14 cellular contexts compared by ENCODE assay signal in genomic region chr10:110268442-110268841, GRCh38. TPM values are rescaled to one million over a fixed set of nuclear protein-coding genes. Genes with fewer than 3 reads are reported as not detected.
DNase-seq lines count a peak whose midpoint lies in the region; ATAC-seq and TF ChIP-seq lines count a peak whose summit lies in the region.
"Had no signal": no experiment of that assay in that cellular context is flagged by ENCODE, and none has a peak within 500 bp of the region (broad histone marks: within the 10 kb centered on the region; RNA-seq: fewer than 3 reads in every experiment).

No MANE protein-coding gene starts in this region.

- POLR2A ChIA-PET in RWPE1 (lab: Yijun Ruan, JAX; ENCODE audit: low non-redundant PET) = no interaction called here

- H3K4me1 ChIP-seq in endocrine pancreas (ENCODE audit: control insufficient read depth, insufficient read depth, low read length) = peaks cover 5% of the 10 kb centered on the region
- H3K4me1 ChIP-seq in psoas muscle = peaks cover 56% of the 10 kb centered on the region
- H3K4me1 ChIP-seq: SJCRH30 had no signal

- no peaks in the 10 kb centered on the region for H3K9me3 ChIP-seq in endocrine pancreas (ENCODE audit: control insufficient read depth, low read length)
- no peaks in the 10 kb centered on the region for H3K9me3 ChIP-seq in psoas muscle
- H3K9me3 ChIP-seq: breast epithelium, SJCRH30 had no signal

- H3K4me3 ChIP-seq in endocrine pancreas (ENCODE audit: control insufficient read depth, insufficient read depth, low read length) (peak overlapping the region; percentile 85), psoas muscle (peak overlapping the region; percentile 59)
- H3K4me3 ChIP-seq: SJCRH30 had no signal

- H3K27me3 ChIP-seq in endocrine pancreas (ENCODE audit: control insufficient read depth, insufficient read depth, low read length) (no peaks in the 10 kb centered on the region), psoas muscle (ENCODE audit: insufficient read depth in 3 of 3, low read length in 2 of 3) (no peaks in the 10 kb centered on the region)
- H3K27me3 ChIP-seq: breast epithelium, SJCRH30 had no signal

- DNase-seq in GF-D8 (lab: John Stamatoyannopoulos, UW) = peak; percentile 12
- DNase-seq in psoas muscle = no peak
- no peak for DNase-seq in NOMO-1 treated with dmso at 0.1 percent for 144 hours (lab: John Stamatoyannopoulos, UW; ENCODE audit: unreplicated experiment)
- DNase-seq in RWPE1 (ENCODE audit: low spot score) = no peak
- no peak for DNase-seq in GM19238 (ENCODE audit: insufficient read length, low spot score)
- no peak for DNase-seq in occipital lobe (lab: John Stamatoyannopoulos, UW)
- DNase-seq: activated CD4-positive, alpha-beta T cell treated with anti-CD3 and anti-CD28 coated beads for 1 hour; activated T-cell treated with anti-CD3 and anti-CD28 coated beads, Interleukin-2, amount 50 U/mL, for 72 hours; kidney glomerular epithelial cell; SJCRH30 had no signal

- H3K27ac ChIP-seq in psoas muscle (peak overlapping the region; percentile 81), RWPE1 (no peak overlapping the region)
- H3K27ac ChIP-seq: C4-2B, SJCRH30 had no signal

- intact Hi-C loops in psoas muscle (cut with DNase I) = loop anchor here in 1 of 2 donors (5.0 kb wide), 1 partner anchor 36 kb away; no protein-coding TSS in a partner anchor

- CTCF ChIA-PET in RWPE1 (lab: Yijun Ruan, JAX) = interaction anchor here (0.7 kb wide), 1 partner anchor 270 kb away, joined by 4 read pairs; no protein-coding TSS in a partner anchor

- H3K9ac ChIP-seq in endocrine pancreas (ENCODE audit: control insufficient read depth, insufficient read depth, low read length) = no peak overlapping the region

- ATAC-seq in HG03354 (IDR thresholded peaks at IDR 0.05; ENCODE audit: poor library complexity, severe bottlenecking, unreplicated experiment) = peak; percentile 42
- ATAC-seq in psoas muscle = peak in 3 of 4 donors; percentile 22 to 34 (median 30)
- ATAC-seq: activated T-cell treated with anti-CD3 and anti-CD28 coated beads, Interleukin-2, amount 50 U/mL, for 72 hours had no signal

- H3K36me3 ChIP-seq in endocrine pancreas (ENCODE audit: control insufficient read depth, insufficient read depth, low read length) = no peaks in the 10 kb centered on the region
- no peaks in the 10 kb centered on the region for H3K36me3 ChIP-seq in psoas muscle (ENCODE audit: insufficient read depth in 1 of 2, low read depth in 1 of 2)
- H3K36me3 ChIP-seq: breast epithelium had no signal

- TF ChIP-seq CTCF in psoas muscle (IDR thresholded peaks at IDR 0.05) (no peak), RWPE1 (conservative IDR thresholded peaks at IDR 0.05; ENCODE audit: low read depth) (no peak)

RNA-seq across cellular contexts. Expression of gene SMNDC1, which starts 36.3 kb away (rescaled TPM):
- total RNA-seq in psoas muscle (10 to 100 TPM; 24.4 to 38.0 (median 29.2) TPM), occipital lobe (15.1 TPM)
- polyA plus RNA-seq in psoas muscle = 10 to 100 TPM; 16.3 to 21.9 (median 19.3) TPM
